8 cellular contexts compared by ENCODE assay signal in genomic region chr20:38447251-38447661, GRCh38. TPM values are rescaled to one million over a fixed set of nuclear protein-coding genes. Genes with fewer than 3 reads are reported as not detected.
DNase-seq lines count a peak whose midpoint lies in the region; ATAC-seq and TF ChIP-seq lines count a peak whose summit lies in the region.

No MANE protein-coding gene starts in this region.

- H3K9me3 ChIP-seq in iPS-15b (ENCODE audit: control insufficient read depth, insufficient read depth, low read length): no peaks in the 10 kb centered on the region

- ATAC-seq in stimulated activated effector memory CD8-positive, alpha-beta T cell treated with anti-CD3 and anti-CD28 coated beads, Interleukin-12 subunit alpha, Interleukin-12 subunit beta, amount 100 ng/mL, for 72 hours: no peak
- ATAC-seq in HG03045 (IDR thresholded peaks at IDR 0.05; ENCODE audit: unreplicated experiment): no peak

- peaks cover 4% of the 10 kb centered on the region for H3K27me3 Mint-ChIP-seq in HFFc6 (ENCODE audit: insufficient read depth)
- H3K27me3 Mint-ChIP-seq in activated T-helper 2 cell treated with anti-CD3 and anti-CD28 coated beads, Interferon-gamma antibody, Interleukin-2, Interleukin-4, amounts not matched to agents 10 μg/mL and 5 μg/mL and 100 μg/mL, durations not matched to agents 14 hours and 24 hours and 36 hours (ENCODE audit: low read depth): peaks cover 6% of the 10 kb centered on the region

- H3K4me3 ChIP-seq in iPS-15b (ENCODE audit: low read depth, low read length): peak overlapping the region; percentile 90

- H3K27me3 ChIP-seq in iPS-15b (ENCODE audit: control insufficient read depth, insufficient read depth, low read length): no peaks in the 10 kb centered on the region

- H3K27ac Mint-ChIP-seq in HFFc6: peak overlapping the region; percentile 71
- peak overlapping the region; percentile 29 for H3K27ac Mint-ChIP-seq in activated T-helper 2 cell treated with anti-CD3 and anti-CD28 coated beads, Interferon-gamma antibody, Interleukin-2, Interleukin-4, amounts not matched to agents 10 μg/mL and 5 μg/mL and 100 μg/mL, durations not matched to agents 14 hours and 24 hours and 36 hours
- H3K27ac Mint-ChIP-seq in stimulated activated effector memory CD8-positive, alpha-beta T cell treated with anti-CD3 and anti-CD28 coated beads, Interleukin-12 subunit alpha, Interleukin-12 subunit beta, amount 100 ng/mL, for 72 hours: peak overlapping the region; percentile 89

- H3K9me3 Mint-ChIP-seq in HFFc6: no peaks in the 10 kb centered on the region
- H3K9me3 Mint-ChIP-seq in activated T-helper 2 cell treated with anti-CD3 and anti-CD28 coated beads, Interferon-gamma antibody, Interleukin-2, Interleukin-4, amounts not matched to agents 10 μg/mL and 5 μg/mL and 100 μg/mL, durations not matched to agents 14 hours and 24 hours and 36 hours: no peaks in the 10 kb centered on the region
- no peaks in the 10 kb centered on the region for H3K9me3 Mint-ChIP-seq in stimulated activated effector memory CD8-positive, alpha-beta T cell treated with anti-CD3 and anti-CD28 coated beads, Interleukin-12 subunit alpha, Interleukin-12 subunit beta, amount 100 ng/mL, for 72 hours

- peaks cover 35% of the 10 kb centered on the region for H3K36me3 Mint-ChIP-seq in HFFc6 (ENCODE audit: low read depth)
- H3K36me3 Mint-ChIP-seq in activated T-helper 2 cell treated with anti-CD3 and anti-CD28 coated beads, Interferon-gamma antibody, Interleukin-2, Interleukin-4, amounts not matched to agents 10 μg/mL and 5 μg/mL and 100 μg/mL, durations not matched to agents 14 hours and 24 hours and 36 hours (ENCODE audit: low read depth): peaks cover 32% of the 10 kb centered on the region
- H3K36me3 Mint-ChIP-seq in stimulated activated effector memory CD8-positive, alpha-beta T cell treated with anti-CD3 and anti-CD28 coated beads, Interleukin-12 subunit alpha, Interleukin-12 subunit beta, amount 100 ng/mL, for 72 hours: peaks cover 13% of the 10 kb centered on the region

- DNase-seq in HFFc6: no peak
- DNase-seq in activated T-helper 2 cell treated with anti-CD3 and anti-CD28 coated beads, Interferon-gamma antibody, Interleukin-2, Interleukin-4, amounts not matched to agents 10 μg/mL and 5 μg/mL and 100 μg/mL, durations not matched to agents 14 hours and 24 hours and 36 hours (ENCODE audit: low spot score): no peak
- no peak for DNase-seq in stimulated activated effector memory CD8-positive, alpha-beta T cell treated with anti-CD3 and anti-CD28 coated beads, Interleukin-12 subunit alpha, Interleukin-12 subunit beta, amount 100 ng/mL, for 72 hours (ENCODE audit: low spot score in 2 of 2)
- DNase-seq in NCI-H2029 treated with DMSO at 0.1 percent for 48 hours (lab: John Stamatoyannopoulos, UW): no peak
- no peak for DNase-seq in SIG-M5 (lab: John Stamatoyannopoulos, UW)
- no peak for DNase-seq in NCI-H446 treated with DMSO at 0.1 percent for 48 hours (lab: John Stamatoyannopoulos, UW)

- peaks cover 61% of the 10 kb centered on the region for H3K4me1 Mint-ChIP-seq in HFFc6 (ENCODE audit: low read depth)
- H3K4me1 Mint-ChIP-seq in activated T-helper 2 cell treated with anti-CD3 and anti-CD28 coated beads, Interferon-gamma antibody, Interleukin-2, Interleukin-4, amounts not matched to agents 10 μg/mL and 5 μg/mL and 100 μg/mL, durations not matched to agents 14 hours and 24 hours and 36 hours (ENCODE audit: low read depth): peaks cover 41% of the 10 kb centered on the region
- peaks cover 34% of the 10 kb centered on the region for H3K4me1 Mint-ChIP-seq in stimulated activated effector memory CD8-positive, alpha-beta T cell treated with anti-CD3 and anti-CD28 coated beads, Interleukin-12 subunit alpha, Interleukin-12 subunit beta, amount 100 ng/mL, for 72 hours

- H3K4me1 ChIP-seq in iPS-15b (ENCODE audit: control insufficient read depth, insufficient read depth, low read length): no peaks in the 10 kb centered on the region

- intact Hi-C loops in activated T-helper 2 cell treated with anti-CD3 and anti-CD28 coated beads, Interferon-gamma antibody, Interleukin-2, Interleukin-4, amounts not matched to agents 10 μg/mL and 5 μg/mL and 100 μg/mL, durations not matched to agents 14 hours and 24 hours and 36 hours (cut with micrococcal nuclease): no loop called here

- H3K36me3 ChIP-seq in iPS-15b (ENCODE audit: control insufficient read depth, insufficient read depth, low read length): peaks cover 4% of the 10 kb centered on the region

- H3K4me3 Mint-ChIP-seq in HFFc6: peak overlapping the region; percentile 81
- H3K4me3 Mint-ChIP-seq in activated T-helper 2 cell treated with anti-CD3 and anti-CD28 coated beads, Interferon-gamma antibody, Interleukin-2, Interleukin-4, amounts not matched to agents 10 μg/mL and 5 μg/mL and 100 μg/mL, durations not matched to agents 14 hours and 24 hours and 36 hours (ENCODE audit: low read depth): peak overlapping the region; percentile 74
- H3K4me3 Mint-ChIP-seq in stimulated activated effector memory CD8-positive, alpha-beta T cell treated with anti-CD3 and anti-CD28 coated beads, Interleukin-12 subunit alpha, Interleukin-12 subunit beta, amount 100 ng/mL, for 72 hours: peak overlapping the region; percentile 73

- TF ChIP-seq CTCF in HFFc6 (IDR thresholded peaks at IDR 0.05): no peak

- peak overlapping the region; percentile 88 for H3K9ac ChIP-seq in iPS-15b (ENCODE audit: low read depth, low read length)

RNA-seq across cellular contexts. Expression of gene SNHG17, which starts 12.1 kb away (rescaled TPM):
- total RNA-seq in HFFc6 (2021; fragmentation: NEBNext Ultra II Directional; extraction: Animal tissue kit (Norgen Biotek cat#: 25700)): 10 to 100 TPM; 29.6 to 45.4 (median 32.0) TPM
- total RNA-seq in activated T-helper 2 cell treated with anti-CD3 and anti-CD28 coated beads, Interferon-gamma antibody, Interleukin-2, Interleukin-4, amounts not matched to agents 10 μg/mL and 5 μg/mL and 100 μg/mL, durations not matched to agents 14 hours and 24 hours and 36 hours: 78.7 and 83.7 TPM in 2 replicates

RNA-seq across cellular contexts. Expression of gene RALGAPB, which starts 25.4 kb away (rescaled TPM):
- 10 to 100 TPM; 23.4 to 29.5 (median 26.7) TPM for total RNA-seq in HFFc6 (2021; fragmentation: NEBNext Ultra II Directional; extraction: Animal tissue kit (Norgen Biotek cat#: 25700))
- total RNA-seq in activated T-helper 2 cell treated with anti-CD3 and anti-CD28 coated beads, Interferon-gamma antibody, Interleukin-2, Interleukin-4, amounts not matched to agents 10 μg/mL and 5 μg/mL and 100 μg/mL, durations not matched to agents 14 hours and 24 hours and 36 hours: 30.0 and 33.1 TPM in 2 replicates

Comparison
In these comparisons a context has a peak if more than half of its experiments do, and no peak if none do; other contexts are left out.
1. H3K27ac Mint-ChIP-seq: peak in every context shown above with its lines; median percentile 89 in stimulated activated effector memory CD8-positive, alpha-beta T cell treated with anti-CD3 and anti-CD28 coated beads, Interleukin-12 subunit alpha, Interleukin-12 subunit beta, amount 100 ng/mL, for 72 hours; 71 in HFFc6; 29 in activated T-helper 2 cell treated with anti-CD3 and anti-CD28 coated beads, Interferon-gamma antibody, Interleukin-2, Interleukin-4, amounts not matched to agents 10 μg/mL and 5 μg/mL and 100 μg/mL, durations not matched to agents 14 hours and 24 hours and 36 hours.